1 cellular context compared by ENCODE assay signal in the genomic region with DNA sequence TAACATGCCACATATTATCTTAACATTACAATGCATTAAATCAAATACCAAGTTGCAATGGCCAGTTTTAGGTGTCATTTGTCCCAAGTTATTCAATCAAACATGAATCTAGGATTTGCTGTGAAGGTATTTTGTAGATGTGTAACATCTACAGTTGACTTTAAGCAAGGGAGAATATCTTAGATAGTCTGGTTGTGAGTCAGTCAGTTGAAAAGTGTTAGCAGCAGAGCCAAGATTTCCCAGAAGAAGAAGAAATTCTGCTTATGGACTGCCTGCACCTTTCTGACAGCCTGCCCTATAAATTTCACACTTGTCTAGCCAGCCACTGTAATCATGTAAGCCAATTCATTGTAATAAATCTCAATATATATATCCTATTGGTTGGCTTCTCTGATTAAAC.
TF ChIP-seq lines count a peak whose summit lies in the region.

No MANE protein-coding gene starts in this region.

TF ChIP-seq in H1, 55 proteins besides CTCF, POLR2A, EP300 and RAD21 (continued from another document):
- TF ChIP-seq RXRA (IDR thresholded peaks at IDR 0.05; ENCODE audit: insufficient read depth, low read depth, low read length) (no peak), SAP30 (IDR thresholded peaks at IDR 0.05; ENCODE audit: insufficient read depth, insufficient replicate concordance, low read length) (no peak), KDM5A (IDR thresholded peaks at IDR 0.05; ENCODE audit: low read length) (no peak), TAF7 (optimal IDR thresholded peaks at IDR 0.05; ENCODE audit: borderline replicate concordance, low read depth, low read length) (no peak)
- TF ChIP-seq, protein P1, sequence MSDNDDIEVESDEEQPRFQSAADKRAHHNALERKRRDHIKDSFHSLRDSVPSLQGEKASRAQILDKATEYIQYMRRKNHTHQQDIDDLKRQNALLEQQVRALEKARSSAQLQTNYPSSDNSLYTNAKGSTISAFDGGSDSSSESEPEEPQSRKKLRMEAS (IDR thresholded peaks at IDR 0.05) = no peak
TF ChIP-seq in H1: peak in this region for 0.
